ENCODE assay signal across 19 cellular contexts in the genomic region with DNA sequence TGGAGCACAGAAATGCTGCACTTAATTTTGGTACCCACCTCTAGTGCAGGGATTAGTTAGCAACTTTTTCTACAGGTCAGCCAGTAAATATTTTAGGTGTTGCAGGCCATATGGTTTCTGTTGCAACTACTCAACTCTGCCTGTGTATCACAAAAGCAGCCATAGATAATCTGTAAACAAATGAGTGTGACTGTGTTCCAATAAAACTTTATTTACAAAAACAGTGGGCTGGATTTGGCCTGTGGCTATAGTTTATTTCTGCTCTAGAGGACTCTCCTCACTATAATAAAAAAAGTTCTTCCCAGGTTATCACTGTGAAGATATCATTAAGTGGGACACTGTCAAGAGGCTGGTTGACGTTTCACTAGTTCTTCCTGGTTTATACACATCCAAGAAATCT.
"Had no signal": no experiment of that assay in that cellular context is flagged by ENCODE, and none has a peak within 500 bp of the region (broad histone marks: within the 10 kb centered on the region; RNA-seq: fewer than 3 reads in every experiment).

No MANE protein-coding gene starts in this region.

- H3K27ac ChIP-seq: ascending aorta, breast epithelium, dorsolateral prefrontal cortex, gastrocnemius medialis, heart right ventricle, lower lobe of right lung, prostate gland, skin epidermis, stomach, testis had no signal

- H3K27me3 Mint-ChIP-seq: T-cell had no signal

- DNase-seq: activated CD4-positive, alpha-beta memory T cell treated with anti-CD3 and anti-CD28 coated beads, Interleukin-2, amount 10 ng/mL, durations not matched to agents 7 days and 5 days; activated CD4-positive, alpha-beta T cell treated with anti-CD3 and anti-CD28 coated beads for 1 hour; dorsolateral prefrontal cortex; endodermal cell; gastrocnemius medialis; heart right ventricle; left colon; lower lobe of right lung; right cardiac atrium; stimulated activated CD4-positive, alpha-beta T cell treated with anti-CD3 and anti-CD28 coated beads, Interleukin-4, amount 100 ng/mL, for 4 hours; stimulated activated CD8-positive, alpha-beta memory T cell treated with anti-CD3 and anti-CD28 coated beads, Interleukin-4, amount 100 ng/mL, for 48 hours; stomach; T-cell; testis had no signal

- H3K4me1 ChIP-seq: ascending aorta, breast epithelium, gastrocnemius medialis, lower lobe of right lung, prostate gland, stomach, testis had no signal

- H3K27me3 ChIP-seq: ascending aorta, breast epithelium, dorsolateral prefrontal cortex, gastrocnemius medialis, heart right ventricle, stomach, testis had no signal

- H3K4me3 Mint-ChIP-seq: activated CD4-positive, alpha-beta memory T cell treated with anti-CD3 and anti-CD28 coated beads, Interleukin-2, amount 10 ng/mL, durations not matched to agents 7 days and 5 days; endodermal cell; mesothelial cell of epicardium; T-cell had no signal

- H3K4me3 ChIP-seq: ascending aorta, breast epithelium, dorsolateral prefrontal cortex, gastrocnemius medialis, heart right ventricle, lower lobe of right lung, prostate gland, skin epidermis, stomach, testis had no signal

- H3K27ac Mint-ChIP-seq: endodermal cell, mesothelial cell of epicardium, T-cell had no signal

- H3K9me3 ChIP-seq: ascending aorta, breast epithelium, gastrocnemius medialis, heart right ventricle, lower lobe of right lung, prostate gland, stomach, testis had no signal

- H3K9me3 Mint-ChIP-seq: activated CD4-positive, alpha-beta memory T cell treated with anti-CD3 and anti-CD28 coated beads, Interleukin-2, amount 10 ng/mL, durations not matched to agents 7 days and 5 days; endodermal cell; mesothelial cell of epicardium; T-cell had no signal

- H3K36me3 Mint-ChIP-seq: mesothelial cell of epicardium, T-cell had no signal

- H3K36me3 ChIP-seq: ascending aorta, breast epithelium, gastrocnemius medialis, heart right ventricle, lower lobe of right lung, prostate gland, stomach had no signal

- ATAC-seq: gastrocnemius medialis, left colon had no signal
